ENCODE assay signal across 10 cellular contexts in genomic region chr13:110869231-110869804, GRCh38. TPM values are rescaled to one million over a fixed set of nuclear protein-coding genes. Genes with fewer than 3 reads are reported as not detected.
DNase-seq lines count a peak whose midpoint lies in the region; ATAC-seq, FAIRE-seq and TF ChIP-seq lines count a peak whose summit lies in the region.
"Had no signal": no experiment of that assay in that cellular context is flagged by ENCODE, and none has a peak within 500 bp of the region (broad histone marks: within the 10 kb centered on the region; RNA-seq: fewer than 3 reads in every experiment).

No MANE protein-coding gene starts in this region.

- H3K9ac ChIP-seq in HUES48 (ENCODE audit: low read depth, low read length) = no peak overlapping the region

- TF ChIP-seq CTCF in astrocyte of the spinal cord (IDR thresholded peaks at IDR 0.05; ENCODE audit: low read depth, low read length) = no peak
- no peak for TF ChIP-seq CTCF in testis (IDR thresholded peaks at IDR 0.05)

- no peak overlapping the region for H3K4me3 ChIP-seq in HUES48 (ENCODE audit: low read depth, low read length)
- peak overlapping the region; percentile 32 for H3K4me3 ChIP-seq in astrocyte of the spinal cord (ENCODE audit: low read depth, low read length)
- peak overlapping the region; percentile 45 to 51 for H3K4me3 ChIP-seq in testis

- no peaks in the 10 kb centered on the region for H3K9me3 ChIP-seq in HUES48 (ENCODE audit: control insufficient read depth, insufficient read depth, low read length)
- H3K9me3 ChIP-seq in testis = no peaks in the 10 kb centered on the region

- TF ChIP-seq POLR2A in testis (IDR thresholded peaks at IDR 0.05) (no peak), GM12891 (IDR thresholded peaks at IDR 0.05; ENCODE audit: low read depth, low read length) (no peak)

- no peaks in the 10 kb centered on the region for H3K27me3 ChIP-seq in HUES48 (ENCODE audit: control insufficient read depth, insufficient read depth, low read length)
- no peaks in the 10 kb centered on the region for H3K27me3 ChIP-seq in testis

- H3K36me3 ChIP-seq in HUES48 (ENCODE audit: control insufficient read depth, insufficient read depth, low read length) = no peaks in the 10 kb centered on the region
- H3K36me3 ChIP-seq in testis (ENCODE audit: low read depth, missing control alignments) = no peaks in the 10 kb centered on the region

- peak overlapping the region; percentile 64 for H3K27ac ChIP-seq in HUES48 (ENCODE audit: low read depth, low read length)
- H3K27ac ChIP-seq in testis = peak overlapping the region; percentile 67 to 89

- DNase-seq in astrocyte of the spinal cord (ENCODE audit: low read depth, low spot score) (no peak), left lobe of liver (ENCODE audit: low spot score) (no peak), testis (peak; percentile 54), G401 (ENCODE audit: low spot score) (no peak), D341Med (ENCODE audit: low spot score) (no peak), GM12891 (ENCODE audit: insufficient read length, low spot score) (no peak)
- DNase-seq: activated CD8-positive, alpha-beta memory T cell treated with anti-CD3 and anti-CD28 coated beads, Interleukin-2, amount 10 ng/mL, durations not matched to agents 7 days and 5 days; NCI-H1436 treated with DMSO at 0.1 percent for 48 hours had no signal

- intact Hi-C loops in testis (cut with DNase I; ENCODE audit: low total_unique reads) = no loop called here

- in situ Hi-C loops in astrocyte of the spinal cord (cut with HindIII; ENCODE audit: low sequenced_read_pairs) (no loop called here), G401 (cut with HindIII; ENCODE audit: low sequenced_read_pairs) (no loop called here)

- no peak for FAIRE-seq in GM12891 (lab: Jason Lieb, UNC)

- ATAC-seq in left lobe of liver (peak; percentile 16), GM21723 (IDR thresholded peaks at IDR 0.05; ENCODE audit: unreplicated experiment) (no peak)

- peaks cover 15% of the 10 kb centered on the region for H3K4me1 ChIP-seq in HUES48 (ENCODE audit: control insufficient read depth, insufficient read depth, low read length)
- H3K4me1 ChIP-seq in testis = peaks cover 7% of the 10 kb centered on the region

- WGBS in testis, 2 donors = 33 to 65% methylated on average over 22 of the region's 22 CpGs

TF ChIP-seq in GM12891, 5 proteins besides CTCF, POLR2A, EP300 and RAD21:
- TF ChIP-seq POU2F2 (IDR thresholded peaks at IDR 0.05; ENCODE audit: low read depth, low read length) = no peak

RNA-seq across cellular contexts. Expression of gene ANKRD10, which starts 45.6 kb away (rescaled TPM):
- 45.2 TPM for total RNA-seq in left lobe of liver
- total RNA-seq in testis = 100 to 1,000 TPM; 132 to 180 TPM
- polyA plus RNA-seq in testis (ENCODE audit: insufficient read depth, low read depth, low replicate concordance) = 65.2 TPM
- 167 and 190 TPM in 2 replicates for total RNA-seq in G401 (2014; rRNA removed; shearing (Covaris generic))
- polyA plus RNA-seq in GM12891 (2012; ENCODE audit: low read depth, missing spikeins) = 52.8 TPM
